Comparison of ENCODE assay signal across 16 cellular contexts in the genomic region with DNA sequence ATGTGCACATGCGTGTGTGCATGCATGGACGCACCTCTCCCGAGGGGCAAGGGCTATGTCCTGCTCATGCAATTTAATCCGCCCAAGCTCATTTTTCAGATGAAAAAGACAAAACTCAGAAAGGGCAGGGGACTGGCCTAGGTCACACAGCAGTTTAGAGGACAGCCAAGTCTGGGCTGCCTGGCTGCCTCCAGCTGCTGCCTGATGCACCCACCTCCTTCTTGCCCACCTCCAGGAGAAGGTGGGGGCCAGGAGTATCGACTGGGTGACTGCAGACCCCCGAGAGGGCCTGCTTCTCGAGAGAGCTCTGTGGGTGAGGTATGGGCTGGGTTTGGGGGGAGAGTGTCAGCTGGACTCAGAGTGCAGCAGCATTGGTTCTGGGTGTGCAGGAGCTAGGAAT.
DNase-seq lines count a peak whose midpoint lies in the region; ATAC-seq, FAIRE-seq and TF ChIP-seq lines count a peak whose summit lies in the region.
"Had no signal": no experiment of that assay in that cellular context is flagged by ENCODE, and none has a peak within 500 bp of the region (broad histone marks: within the 10 kb centered on the region; RNA-seq: fewer than 3 reads in every experiment).

No MANE protein-coding gene starts in this region.

- no peaks in the 10 kb centered on the region for H3K36me3 Mint-ChIP-seq in progenitor cell of endocrine pancreas (ENCODE audit: insufficient read depth)

- DNase-seq in A549 (ENCODE audit: low read depth in 1 of 2, low spot score in 1 of 2) (no peak), SJSA1 (ENCODE audit: low read depth in 1 of 2, low spot score in 2 of 2) (no peak), right cardiac atrium (peak in 1 of 3 donors; percentile 4), progenitor cell of endocrine pancreas (ENCODE audit: low spot score, unreplicated experiment) (no peak), GM19240 (ENCODE audit: insufficient read length, low spot score) (no peak), T-helper 9 cell (no peak), gastrocnemius medialis (no peak), dedifferentiated amniotic fluid mesenchymal stem cell (ENCODE audit: extremely low spot score) (no peak)
- DNase-seq: activated CD4-positive, alpha-beta T cell treated with anti-CD3 and anti-CD28 coated beads, Interleukin-2, amount 10 ng/mL, durations not matched to agents 24 days and 14 days; cerebellar nuclear complex; NCI-H1694; NCI-H510A treated with DMSO at 0.1 percent for 48 hours had no signal

- intact Hi-C loops in right cardiac atrium (cut with DNase I) (loop anchor here in 2 of 4 donors (5.0 to 10.0 kb wide), 2 partner anchors 35 to 107 kb away; no protein-coding TSS in a partner anchor), gastrocnemius medialis (cut with DNase I; ENCODE audit: low total_unique reads) (no loop called here)

- H3K27me3 ChIP-seq in SJSA1 (replicated peaks) (no peaks in the 10 kb centered on the region), right cardiac atrium (ENCODE audit: control insufficient read depth, insufficient read depth) (no peaks in the 10 kb centered on the region), gastrocnemius medialis (no peaks in the 10 kb centered on the region)

- WGBS in A549 (ENCODE audit: missing lambda C conversion rate): 91% methylated on average over 7 of the region's 7 CpGs
- WGBS in right cardiac atrium: 76% methylated on average over 7 of the region's 7 CpGs

- no peaks in the 10 kb centered on the region for H3K27me3 Mint-ChIP-seq in progenitor cell of endocrine pancreas
- H3K27me3 Mint-ChIP-seq: activated CD4-positive, alpha-beta T cell treated with anti-CD3 and anti-CD28 coated beads, Interleukin-2, amount 10 ng/mL, durations not matched to agents 24 days and 14 days had no signal

- no peaks in the 10 kb centered on the region for H3K9me3 ChIP-seq in A549
- H3K9me3 ChIP-seq in SJSA1 (replicated peaks): no peaks in the 10 kb centered on the region
- no peaks in the 10 kb centered on the region for H3K9me3 ChIP-seq in right cardiac atrium (ENCODE audit: control insufficient read depth, low read length)
- H3K9me3 ChIP-seq in gastrocnemius medialis: no peaks in the 10 kb centered on the region
- H3K9me3 ChIP-seq: thoracic aorta had no signal

- in situ Hi-C loops in gastrocnemius medialis (cut with MboI; ENCODE audit: low sequenced_read_pairs in 4 of 4): loop anchor here (25.0 kb wide), 4 partner anchors 220 to 1145 kb away; partner anchors contain the start of genes POLR3A (in 1 of the 4) and RPS24 (in 1 of the 4)

- H3K4me3 Mint-ChIP-seq in progenitor cell of endocrine pancreas (ENCODE audit: low read depth): no peak overlapping the region
- H3K4me3 Mint-ChIP-seq: activated CD4-positive, alpha-beta T cell treated with anti-CD3 and anti-CD28 coated beads, Interleukin-2, amount 10 ng/mL, durations not matched to agents 24 days and 14 days had no signal

- no peak for TF ChIP-seq EP300 in A549 (IDR thresholded peaks at IDR 0.05)

- no peak for TF ChIP-seq RAD21 in A549 (conservative IDR thresholded peaks at IDR 0.05 in 1 of 2, IDR thresholded peaks at IDR 0.05 in 1 of 2)

- peaks cover 56% of the 10 kb centered on the region for H3K4me1 Mint-ChIP-seq in progenitor cell of endocrine pancreas (ENCODE audit: low read depth)
- H3K4me1 Mint-ChIP-seq: activated CD4-positive, alpha-beta T cell treated with anti-CD3 and anti-CD28 coated beads, Interleukin-2, amount 10 ng/mL, durations not matched to agents 24 days and 14 days had no signal

- no peak for TF ChIP-seq CTCF in A549 (IDR thresholded peaks at IDR 0.05)
- TF ChIP-seq CTCF in progenitor cell of endocrine pancreas (IDR thresholded peaks at IDR 0.05; ENCODE audit: unreplicated experiment): no peak
- TF ChIP-seq CTCF in gastrocnemius medialis (IDR thresholded peaks at IDR 0.05 in 4 of 5, conservative IDR thresholded peaks at IDR 0.05 in 1 of 5): no peak

- TF ChIP-seq POLR2A in A549 (IDR thresholded peaks at IDR 0.05; ENCODE audit: low read length) (no peak), gastrocnemius medialis (IDR thresholded peaks at IDR 0.05) (no peak)

- H3K36me3 ChIP-seq in SJSA1 (peaks cover 58% of the 10 kb centered on the region), gastrocnemius medialis (peaks cover 0 to under 1% of the 10 kb centered on the region in 2 donors)

- no peak for FAIRE-seq in A549 (lab: Jason Lieb, UNC)
- FAIRE-seq: GM12878, keratinocyte had no signal

- ATAC-seq in A549 (no peak), right cardiac atrium (no peak), gastrocnemius medialis (no peak)
- ATAC-seq: GM12878 had no signal

- CTCF ChIA-PET in A549 (lab: Yijun Ruan, JAX): interaction anchor here (0.8 to 14.2 kb wide), 6 partner anchors 10 to 39 kb away, joined by 3 to 199 read pairs (median 4); no protein-coding TSS in a partner anchor

- H3K27ac ChIP-seq in A549: peak overlapping the region; percentile 81 to 90
- H3K27ac ChIP-seq in SJSA1: peak overlapping the region; percentile 76
- H3K27ac ChIP-seq in right cardiac atrium (ENCODE audit: low read length): peak overlapping the region; percentile 55
- H3K27ac ChIP-seq in gastrocnemius medialis: no peak overlapping the region
- H3K27ac ChIP-seq: SK-N-MC had no signal

- H3K4me3 ChIP-seq in A549 (no peak overlapping the region), SJSA1 (no peak overlapping the region), right cardiac atrium (ENCODE audit: low read length) (no peak overlapping the region), gastrocnemius medialis (no peak overlapping the region)
- H3K4me3 ChIP-seq: GM12878, SK-N-MC, thoracic aorta had no signal

- peak overlapping the region; percentile 72; the same call in 2 of the 3 replicates for H3K4me2 ChIP-seq in A549

- H3K27ac Mint-ChIP-seq in progenitor cell of endocrine pancreas: peak overlapping the region; percentile 69
- H3K27ac Mint-ChIP-seq: activated CD4-positive, alpha-beta T cell treated with anti-CD3 and anti-CD28 coated beads, Interleukin-2, amount 10 ng/mL, durations not matched to agents 24 days and 14 days had no signal

- no peaks in the 10 kb centered on the region for H3K9me3 Mint-ChIP-seq in progenitor cell of endocrine pancreas (ENCODE audit: low read depth)
- H3K9me3 Mint-ChIP-seq: activated CD4-positive, alpha-beta T cell treated with anti-CD3 and anti-CD28 coated beads, Interleukin-2, amount 10 ng/mL, durations not matched to agents 24 days and 14 days had no signal

- H3K4me1 ChIP-seq in A549: peaks cover 100% of the 10 kb centered on the region
- H3K4me1 ChIP-seq in SJSA1 (replicated peaks): peaks cover 100% of the 10 kb centered on the region
- peaks cover 63% of the 10 kb centered on the region for H3K4me1 ChIP-seq in right cardiac atrium (ENCODE audit: control insufficient read depth, insufficient read depth, low read length)
- peaks cover 53 to 57% of the 10 kb centered on the region in 2 donors for H3K4me1 ChIP-seq in gastrocnemius medialis

- POLR2A ChIA-PET in A549 (lab: Yijun Ruan, JAX): no interaction called here

TF ChIP-seq in A549, 52 proteins besides CTCF, POLR2A, EP300 and RAD21:
- no peak for TF ChIP-seq FOXS1 (CRISPR knock-in tag; IDR thresholded peaks at IDR 0.05)
- TF ChIP-seq HOXB13 (CRISPR knock-in tag; IDR thresholded peaks at IDR 0.05; ENCODE audit: low read depth): no peak
- no peak for TF ChIP-seq FOSL2 (IDR thresholded peaks at IDR 0.05)
- TF ChIP-seq FOSL2 (CRISPR knock-in tag; IDR thresholded peaks at IDR 0.05): no peak
- no peak for TF ChIP-seq TFCP2L1 (CRISPR knock-in tag; IDR thresholded peaks at IDR 0.05)
- no peak for TF ChIP-seq RFX5 (IDR thresholded peaks at IDR 0.05)
- TF ChIP-seq HDAC2 (IDR thresholded peaks at IDR 0.05): no peak
- no peak for TF ChIP-seq KDM1A (IDR thresholded peaks at IDR 0.05; ENCODE audit: low read depth)
- TF ChIP-seq HOXB5 (CRISPR knock-in tag; IDR thresholded peaks at IDR 0.05): no peak
- TF ChIP-seq CBX8 (IDR thresholded peaks at IDR 0.05): no peak
- no peak for TF ChIP-seq MAFK (IDR thresholded peaks at IDR 0.05; ENCODE audit: partially characterized antibody)
- TF ChIP-seq ZFP36 (IDR thresholded peaks at IDR 0.05; ENCODE audit: borderline replicate concordance, partially characterized antibody): no peak
- TF ChIP-seq CHD2 (IDR thresholded peaks at IDR 0.05; ENCODE audit: low read length, partially characterized antibody): no peak
- no peak for TF ChIP-seq PHF8 (IDR thresholded peaks at IDR 0.05; ENCODE audit: borderline replicate concordance, low read depth)
- no peak for TF ChIP-seq NPAS2 (CRISPR knock-in tag; IDR thresholded peaks at IDR 0.05; ENCODE audit: borderline replicate concordance)
- TF ChIP-seq, protein P1, sequence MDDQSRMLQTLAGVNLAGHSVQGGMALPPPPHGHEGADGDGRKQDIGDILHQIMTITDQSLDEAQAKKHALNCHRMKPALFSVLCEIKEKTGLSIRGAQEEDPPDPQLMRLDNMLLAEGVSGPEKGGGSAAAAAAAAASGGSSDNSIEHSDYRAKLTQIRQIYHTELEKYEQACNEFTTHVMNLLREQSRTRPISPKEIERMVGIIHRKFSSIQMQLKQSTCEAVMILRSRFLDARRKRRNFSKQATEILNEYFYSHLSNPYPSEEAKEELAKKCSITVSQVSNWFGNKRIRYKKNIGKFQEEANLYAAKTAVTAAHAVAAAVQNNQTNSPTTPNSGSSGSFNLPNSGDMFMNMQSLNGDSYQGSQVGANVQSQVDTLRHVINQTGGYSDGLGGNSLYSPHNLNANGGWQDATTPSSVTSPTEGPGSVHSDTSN (IDR thresholded peaks at IDR 0.05): no peak
- no peak for TF ChIP-seq HOXA7 (CRISPR knock-in tag; IDR thresholded peaks at IDR 0.05)

Comparison
In these comparisons a context has a peak if more than half of its experiments do, and no peak if none do; other contexts are left out.
1. H3K27ac ChIP-seq: peak in A549 (2 of 2), SJSA1 (single experiment) and right cardiac atrium (single experiment); none in gastrocnemius medialis (0 of 4).